15 cellular contexts compared by ENCODE assay signal in genomic region chr15:72983812-72984211, GRCh38.
DNase-seq lines count a peak whose midpoint lies in the region; ATAC-seq and TF ChIP-seq lines count a peak whose summit lies in the region.
"Had no signal": no experiment of that assay in that cellular context is flagged by ENCODE, and none has a peak within 500 bp of the region (broad histone marks: within the 10 kb centered on the region; RNA-seq: fewer than 3 reads in every experiment).

No MANE protein-coding gene starts in this region.

- H3K9ac ChIP-seq in endodermal cell (ENCODE audit: extremely low read depth, low read length, poor library complexity, severe bottlenecking), result no peak overlapping the region

- H3K9me3 Mint-ChIP-seq in endodermal cell, result no peaks in the 10 kb centered on the region
- H3K9me3 Mint-ChIP-seq: CD8-positive, alpha-beta T cell; GM23338 had no signal

- H3K36me3 ChIP-seq in RWPE2 (ENCODE audit: low read depth), result no peaks in the 10 kb centered on the region
- no peaks in the 10 kb centered on the region for H3K36me3 ChIP-seq in endodermal cell (ENCODE audit: control insufficient read depth, insufficient read depth, low read length)
- no peaks in the 10 kb centered on the region for H3K36me3 ChIP-seq in gastroesophageal sphincter
- H3K36me3 ChIP-seq: BE2C had no signal

- H3K27ac ChIP-seq in RWPE2 (ENCODE audit: poor library complexity, severe bottlenecking) (no peak overlapping the region), endodermal cell (ENCODE audit: low read depth, low read length) (no peak overlapping the region), gastroesophageal sphincter (no peak overlapping the region)
- H3K27ac ChIP-seq: C4-2B had no signal

- H3K27me3 Mint-ChIP-seq in endodermal cell (ENCODE audit: insufficient read depth), result peaks cover 17% of the 10 kb centered on the region

- H3K27me3 ChIP-seq in RWPE2 (ENCODE audit: insufficient read depth, poor library complexity, severe bottlenecking), result peaks cover 8% of the 10 kb centered on the region
- no peaks in the 10 kb centered on the region for H3K27me3 ChIP-seq in endodermal cell (ENCODE audit: control insufficient read depth, insufficient read depth, low read length, poor library complexity, severe bottlenecking)
- no peaks in the 10 kb centered on the region for H3K27me3 ChIP-seq in gastroesophageal sphincter

- peak; percentile 52; the same call in 2 of the 3 replicates for ATAC-seq in RWPE2 (ENCODE audit: low read depth)
- peak; percentile 71 for ATAC-seq in gastroesophageal sphincter
- peak; percentile 89 for ATAC-seq in sciatic nerve
- no peak for ATAC-seq in GM18909 (IDR thresholded peaks at IDR 0.05; ENCODE audit: poor library complexity, unreplicated experiment)
- ATAC-seq: CD8-positive, alpha-beta T cell; GM23338 had no signal

- no peaks in the 10 kb centered on the region for H3K36me3 Mint-ChIP-seq in endodermal cell (ENCODE audit: low read depth)
- H3K36me3 Mint-ChIP-seq: CD8-positive, alpha-beta T cell; IgD-negative memory B cell had no signal

- no peak for TF ChIP-seq POLR2A in gastroesophageal sphincter (IDR thresholded peaks at IDR 0.05)

- TF ChIP-seq CTCF in RWPE2 (IDR thresholded peaks at IDR 0.05; ENCODE audit: poor library complexity, severe bottlenecking) (no peak), endodermal cell (conservative IDR thresholded peaks at IDR 0.05) (no peak), gastroesophageal sphincter (IDR thresholded peaks at IDR 0.05) (no peak)

- intact Hi-C loops in sciatic nerve (cut with DNase I), result no loop called here

- no peak overlapping the region for H3K4me3 Mint-ChIP-seq in endodermal cell
- H3K4me3 Mint-ChIP-seq: CD8-positive, alpha-beta T cell; GM23338 had no signal

- H3K4me1 Mint-ChIP-seq in endodermal cell, result peaks cover 5% of the 10 kb centered on the region

- H3K27ac Mint-ChIP-seq in endodermal cell, result no peak overlapping the region
- H3K27ac Mint-ChIP-seq: CD8-positive, alpha-beta T cell; GM23338; IgD-negative memory B cell had no signal

- H3K9me3 ChIP-seq in RWPE2 (ENCODE audit: severe bottlenecking), result no peaks in the 10 kb centered on the region
- peaks cover 8% of the 10 kb centered on the region for H3K9me3 ChIP-seq in endodermal cell (ENCODE audit: control insufficient read depth, low read length)
- peaks cover 0 to 11% (median 0%) of the 10 kb centered on the region in 3 donors for H3K9me3 ChIP-seq in gastroesophageal sphincter
- H3K9me3 ChIP-seq: BE2C had no signal

- no peaks in the 10 kb centered on the region for H3K4me1 ChIP-seq in RWPE2 (ENCODE audit: insufficient read depth, poor library complexity, severe bottlenecking)
- no peaks in the 10 kb centered on the region for H3K4me1 ChIP-seq in endodermal cell (ENCODE audit: control insufficient read depth, insufficient read depth, low read length)
- H3K4me1 ChIP-seq in gastroesophageal sphincter, result no peaks in the 10 kb centered on the region
- H3K4me1 ChIP-seq: BE2C had no signal

- TF ChIP-seq EP300 in gastroesophageal sphincter (IDR thresholded peaks at IDR 0.05), result no peak

- H3K4me3 ChIP-seq in RWPE2 (ENCODE audit: severe bottlenecking), result no peak overlapping the region
- peak overlapping the region; percentile 31 for H3K4me3 ChIP-seq in endodermal cell (ENCODE audit: low read length)
- H3K4me3 ChIP-seq in gastroesophageal sphincter, result no peak overlapping the region
- H3K4me3 ChIP-seq: GM23338 had no signal

- DNase-seq in RWPE2 (ENCODE audit: low spot score) (no peak), endodermal cell (no peak), sciatic nerve (ENCODE audit: low spot score) (no peak), NCI-H510A (lab: John Stamatoyannopoulos, UW) (no peak), mesenteric fat pad (ENCODE audit: low spot score) (no peak)
- DNase-seq: BE2C; CD8-positive, alpha-beta T cell; COR-L47; DMS153; H7 had no signal
